ENCODE assay signal across 14 cellular contexts in the genomic region with DNA sequence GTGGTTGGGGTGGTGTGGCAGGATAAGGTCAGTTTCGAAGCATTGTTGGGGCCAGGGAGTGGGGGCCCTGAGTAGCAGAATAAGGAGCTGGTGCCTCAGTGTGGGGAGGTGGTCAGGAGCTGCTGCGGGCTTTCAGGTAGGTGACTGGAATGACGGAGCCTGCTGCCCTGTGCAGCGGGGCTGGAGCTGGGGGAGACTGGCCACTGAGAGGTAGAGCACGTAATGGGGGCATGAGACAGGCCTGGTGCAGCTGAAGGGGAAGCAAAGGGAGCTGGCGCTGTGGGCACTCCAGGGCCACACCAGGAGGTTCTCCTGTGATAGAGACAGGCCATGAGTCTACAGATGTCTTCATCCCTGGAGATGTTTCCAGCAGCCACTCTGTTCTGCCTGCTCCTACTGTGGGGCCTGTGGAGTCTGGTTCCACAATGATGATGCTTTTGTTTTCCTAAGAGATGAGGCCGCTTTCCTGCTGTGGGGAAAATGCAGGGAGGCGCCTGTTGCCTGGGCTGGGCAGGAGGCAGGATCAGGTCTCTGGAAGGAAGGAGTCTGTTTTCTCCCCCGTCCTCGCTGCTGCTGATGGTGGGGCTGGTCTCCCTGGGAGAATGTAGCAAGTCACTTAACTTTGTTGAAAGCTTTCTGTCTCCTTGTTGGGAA. TPM values are rescaled to one million over a fixed set of nuclear protein-coding genes. Genes with fewer than 3 reads are reported as not detected.
DNase-seq lines count a peak whose midpoint lies in the region; TF ChIP-seq lines count a peak whose summit lies in the region.
"Had no signal": no experiment of that assay in that cellular context is flagged by ENCODE, and none has a peak within 500 bp of the region (broad histone marks: within the 10 kb centered on the region; RNA-seq: fewer than 3 reads in every experiment).

No MANE protein-coding gene starts in this region.

- peaks cover 13% of the 10 kb centered on the region for H3K4me1 Mint-ChIP-seq in activated naive CD4-positive, alpha-beta T cell treated with anti-CD3 and anti-CD28 coated beads, Interleukin-2, amount 50 U/mL, for 24 hours

- TF ChIP-seq CTCF in esophagus muscularis mucosa (IDR thresholded peaks at IDR 0.05): no peak

- no peak overlapping the region for H3K27ac ChIP-seq in esophagus muscularis mucosa (replicated peaks in 1 of 4)
- H3K27ac ChIP-seq: body of pancreas, heart right ventricle had no signal

- H3K36me3 Mint-ChIP-seq in activated naive CD4-positive, alpha-beta T cell treated with anti-CD3 and anti-CD28 coated beads, Interleukin-2, amount 50 U/mL, for 24 hours: peaks cover 6% of the 10 kb centered on the region

- WGBS in esophagus muscularis mucosa: 97% methylated on average over 10 of the region's 10 CpGs

- no peak for TF ChIP-seq POLR2A in esophagus muscularis mucosa (IDR thresholded peaks at IDR 0.05; ENCODE audit: low read depth)

- H3K9me3 ChIP-seq in esophagus muscularis mucosa: no peaks in the 10 kb centered on the region
- H3K9me3 ChIP-seq: body of pancreas, heart right ventricle had no signal

- H3K27ac Mint-ChIP-seq in activated naive CD4-positive, alpha-beta T cell treated with anti-CD3 and anti-CD28 coated beads, Interleukin-2, amount 50 U/mL, for 24 hours: peak overlapping the region; percentile 14

- peaks cover 41 to 90% (median 78%) of the 10 kb centered on the region in 4 donors for H3K36me3 ChIP-seq in esophagus muscularis mucosa

- TF ChIP-seq EP300 in esophagus muscularis mucosa (IDR thresholded peaks at IDR 0.05): no peak

- no peak for DNase-seq in activated naive CD4-positive, alpha-beta T cell treated with anti-CD3 and anti-CD28 coated beads, Interleukin-2, amount 50 U/mL, for 16 hours
- DNase-seq in NCI-H69 (lab: John Stamatoyannopoulos, UW) (peak; percentile 61), iPS-NIHi7 (ENCODE audit: extremely low spot score) (peak; percentile 53), smooth muscle cell of the brain vasculature (ENCODE audit: low read depth, low spot score) (peak; percentile 53), NCI-H146 treated with DMSO at 0.1 percent for 48 hours (lab: John Stamatoyannopoulos, UW; ENCODE audit: unreplicated experiment) (no peak), esophagus muscularis mucosa (ENCODE audit: extremely low spot score) (no peak), NCI-H526 treated with DMSO at 0.1 percent for 48 hours (lab: John Stamatoyannopoulos, UW) (no peak)
- DNase-seq: activated effector memory CD4-positive, alpha-beta T cell treated with anti-CD3 and anti-CD28 coated beads, Interleukin-2, amount 50 U/mL, for 16 hours; body of pancreas; heart right ventricle; mammary epithelial cell; NCI-H1417 treated with DMSO at 0.1 percent for 48 hours had no signal

- H3K27me3 Mint-ChIP-seq in activated naive CD4-positive, alpha-beta T cell treated with anti-CD3 and anti-CD28 coated beads, Interleukin-2, amount 50 U/mL, for 24 hours: no peaks in the 10 kb centered on the region

- H3K4me3 ChIP-seq in esophagus muscularis mucosa: no peak overlapping the region
- H3K4me3 ChIP-seq: body of pancreas, heart right ventricle had no signal

- no peaks in the 10 kb centered on the region for H3K9me3 Mint-ChIP-seq in activated naive CD4-positive, alpha-beta T cell treated with anti-CD3 and anti-CD28 coated beads, Interleukin-2, amount 50 U/mL, for 24 hours
- H3K9me3 Mint-ChIP-seq: neural crest cell had no signal

- no peak overlapping the region for H3K4me3 Mint-ChIP-seq in activated naive CD4-positive, alpha-beta T cell treated with anti-CD3 and anti-CD28 coated beads, Interleukin-2, amount 50 U/mL, for 24 hours
- H3K4me3 Mint-ChIP-seq: neural crest cell had no signal

- intact Hi-C loops in esophagus muscularis mucosa (cut with DNase I): no loop called here

- H3K27me3 ChIP-seq in esophagus muscularis mucosa: no peaks in the 10 kb centered on the region
- H3K27me3 ChIP-seq: body of pancreas, heart right ventricle had no signal

- peaks cover 5 to 11% (median 9%) of the 10 kb centered on the region in 4 donors for H3K4me1 ChIP-seq in esophagus muscularis mucosa

RNA-seq across cellular contexts. Expression of a gene that starts 31.1 kb away (rescaled TPM):
- 10 to 100 TPM; 45.9 to 59.1 (median 53.0) TPM for total RNA-seq in esophagus muscularis mucosa

RNA-seq across cellular contexts. Expression of a gene that starts 37.1 kb away (rescaled TPM):
- total RNA-seq in esophagus muscularis mucosa: 10 to 100 TPM in 2 of 4 donors, 1 to 10 TPM in 2; 5.4 to 11.8 (median 9.6) TPM

Comparison
In these comparisons a context has a peak if more than half of its experiments do, and no peak if none do; other contexts are left out.
1. DNase-seq: peak in NCI-H69 (single experiment), iPS-NIHi7 (single experiment) and smooth muscle cell of the brain vasculature (single experiment); none in activated naive CD4-positive, alpha-beta T cell treated with anti-CD3 and anti-CD28 coated beads, Interleukin-2, amount 50 U/mL, for 16 hours (single experiment), NCI-H146 treated with DMSO at 0.1 percent for 48 hours (single experiment), esophagus muscularis mucosa (single experiment) and NCI-H526 treated with DMSO at 0.1 percent for 48 hours (single experiment).